9 cellular contexts compared by ENCODE assay signal in the genomic region with DNA sequence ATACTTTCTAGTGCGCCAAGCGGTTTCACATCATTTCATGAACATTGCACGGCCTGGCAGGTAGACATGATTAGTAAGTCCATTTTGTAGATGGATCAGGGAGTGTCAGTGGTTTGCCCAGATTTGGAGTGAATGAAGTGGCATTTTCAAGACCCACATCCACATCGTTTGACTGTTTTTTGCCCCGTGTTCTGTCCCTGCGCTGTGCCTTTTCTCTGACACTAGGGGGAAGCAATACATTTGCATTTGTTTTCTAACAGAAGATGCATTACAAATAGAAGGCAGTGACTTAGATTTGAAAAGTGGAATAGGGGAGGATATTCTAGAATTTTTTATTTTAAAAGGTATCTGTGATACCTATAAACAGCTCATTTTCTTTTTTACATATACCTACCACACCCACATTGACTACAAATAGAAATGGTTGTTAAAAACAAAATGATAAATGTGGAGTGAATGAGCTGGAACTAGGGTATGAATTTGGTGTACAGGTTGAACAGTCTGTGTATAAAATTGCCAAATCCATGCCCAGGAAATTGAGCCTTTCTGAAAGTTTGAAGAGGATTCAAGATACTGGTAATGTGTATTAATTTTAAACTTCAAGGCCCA.
A peak's percentile ranks its signal among the peaks of the same experiment; 100 is the strongest.
DNase-seq lines count a peak whose midpoint lies in the region; ATAC-seq, FAIRE-seq and TF ChIP-seq lines count a peak whose summit lies in the region.
"Had no signal": no experiment of that assay in that cellular context is flagged by ENCODE, and none has a peak within 500 bp of the region (broad histone marks: within the 10 kb centered on the region; RNA-seq: fewer than 3 reads in every experiment).

No MANE protein-coding gene starts in this region.

- H3K4me2 ChIP-seq in endothelial cell of umbilical vein (ENCODE audit: insufficient read depth, low read length), result no peak overlapping the region
- H3K4me2 ChIP-seq: BLaER1 had no signal

- H3K27me3 ChIP-seq in HAP-1 (ENCODE audit: low read depth), result no peaks in the 10 kb centered on the region
- no peaks in the 10 kb centered on the region for H3K27me3 ChIP-seq in endothelial cell of umbilical vein (ENCODE audit: control insufficient read depth in 2 of 2, insufficient read depth in 2 of 2, low read length in 2 of 2)
- no peaks in the 10 kb centered on the region for H3K27me3 ChIP-seq in thyroid gland
- H3K27me3 ChIP-seq: BLaER1 had no signal

- in situ Hi-C loops in HAP-1 (cut with MboI; ENCODE audit: low sequenced_read_pairs), result no loop called here

- no peak for ATAC-seq in HG03520 (IDR thresholded peaks at IDR 0.05; ENCODE audit: unreplicated experiment)
- ATAC-seq in GM19324 (IDR thresholded peaks at IDR 0.05; ENCODE audit: low FRiP score, unreplicated experiment), result no peak

- FAIRE-seq in endothelial cell of umbilical vein (lab: Jason Lieb, UNC), result no peak

- no peaks in the 10 kb centered on the region for H3K9me1 ChIP-seq in endothelial cell of umbilical vein (replicated peaks; ENCODE audit: control insufficient read depth, extremely low read depth, insufficient read depth, low read length)

- 57 to 68% methylated on average over 6 of the region's 6 CpGs for WGBS in thyroid gland, 2 donors

- dilution Hi-C loops in endothelial cell of umbilical vein (cut with MboI; ENCODE audit: extremely low pct_ligation_motif_present, low sequenced_read_pairs), result no loop called here

- no peak overlapping the region for H2AFZ ChIP-seq in endothelial cell of umbilical vein (ENCODE audit: low read depth, low read length)

- CTCF ChIA-PET in endothelial cell of umbilical vein (lab: Charles Lee), result interaction anchor here (0.6 to 3.3 kb wide), 14 partner anchors 10 to 844 kb away, joined by 3 to 31 read pairs (median 6); no protein-coding TSS in a partner anchor

- H3K4me1 ChIP-seq in HAP-1 (peaks cover 4% of the 10 kb centered on the region), endothelial cell of umbilical vein (ENCODE audit: control insufficient read depth, extremely low read depth, insufficient read depth, low read length) (no peaks in the 10 kb centered on the region), thyroid gland (no peaks in the 10 kb centered on the region)
- H3K4me1 ChIP-seq: BLaER1 had no signal

- no peaks in the 10 kb centered on the region for H3K79me2 ChIP-seq in endothelial cell of umbilical vein (ENCODE audit: control insufficient read depth, insufficient read depth, low read length)

- BruUV-seq in endothelial cell of umbilical vein (replicated peaks; lab: Mats Ljungman, UMichigan), result no TSS peak

- no peak overlapping the region for H3K9ac ChIP-seq in endothelial cell of umbilical vein (replicated peaks; ENCODE audit: extremely low read depth, insufficient read depth, low read length)
- H3K9ac ChIP-seq: BLaER1 had no signal

- intact Hi-C loops in endothelial cell of umbilical vein (cut with micrococcal nuclease), result no loop called here
- intact Hi-C loops in thyroid gland (cut with DNase I), result no loop called here

- H3K27ac ChIP-seq in endothelial cell of umbilical vein (ENCODE audit: insufficient read depth, low read depth, low read length) (no peak overlapping the region), thyroid gland (no peak overlapping the region)
- H3K27ac ChIP-seq: BLaER1 had no signal

- H3K36me3 ChIP-seq in HAP-1 (replicated peaks) (peaks cover 9% of the 10 kb centered on the region), endothelial cell of umbilical vein (ENCODE audit: control insufficient read depth in 2 of 2, extremely low read depth in 1 of 2, insufficient read depth in 2 of 2, low read length in 2 of 2) (peaks cover 2 to 4% of the 10 kb centered on the region in 2 experiments), thyroid gland (peaks cover 6 to 8% of the 10 kb centered on the region in 2 donors)

- peak; percentile 38 for DNase-seq in NCI-H1105 treated with DMSO at 0.1 percent for 48 hours (lab: John Stamatoyannopoulos, UW)
- DNase-seq in NCI-H1105 (lab: John Stamatoyannopoulos, UW), result no peak
- peak; percentile 24 to 44 for DNase-seq in HAP-1 (ENCODE audit: low spot score in 2 of 2)
- DNase-seq in NCI-H82 (lab: John Stamatoyannopoulos, UW), result peak; percentile 61
- DNase-seq in endothelial cell of umbilical vein (ENCODE audit: low read depth, low spot score), result peak; percentile 43
- DNase-seq in thyroid gland, result no peak

- no peak for TF ChIP-seq POLR2A in endothelial cell of umbilical vein (IDR thresholded peaks at IDR 0.05; ENCODE audit: low read depth, low read length)
- TF ChIP-seq POLR2A in thyroid gland (IDR thresholded peaks at IDR 0.05), result no peak

- TF ChIP-seq CTCF in endothelial cell of umbilical vein (IDR thresholded peaks at IDR 0.05; ENCODE audit: extremely low read depth in 1 of 2, insufficient read depth in 1 of 2, low read depth in 1 of 2, low read length in 2 of 2), result peak; percentile 54 to 62
- peak in 4 of 6 experiments; percentile 19 to 53 (median 46) for TF ChIP-seq CTCF in thyroid gland (IDR thresholded peaks at IDR 0.05)

- H3K9me3 ChIP-seq in HAP-1 (no peaks in the 10 kb centered on the region), endothelial cell of umbilical vein (replicated peaks; ENCODE audit: control insufficient read depth, insufficient read depth, low read length) (no peaks in the 10 kb centered on the region), thyroid gland (no peaks in the 10 kb centered on the region)
- H3K9me3 ChIP-seq: BLaER1 had no signal

- H3K4me3 ChIP-seq in HAP-1 (no peak overlapping the region), endothelial cell of umbilical vein (replicated peaks in 1 of 3; ENCODE audit: insufficient read depth in 1 of 3, low read depth in 1 of 3, low read length in 3 of 3) (no peak overlapping the region), thyroid gland (replicated peaks in 1 of 3) (no peak overlapping the region)
- H3K4me3 ChIP-seq: BLaER1 had no signal

- POLR2A ChIA-PET in endothelial cell of umbilical vein (lab: Charles Lee), result no interaction called here

- H4K20me1 ChIP-seq in endothelial cell of umbilical vein (replicated peaks; ENCODE audit: control insufficient read depth, extremely low read depth, insufficient read depth, low read length), result no peaks in the 10 kb centered on the region
- H4K20me1 ChIP-seq: BLaER1 had no signal

TF ChIP-seq in endothelial cell of umbilical vein, 7 proteins besides CTCF, POLR2A, EP300 and RAD21:
- TF ChIP-seq, protein P1, sequence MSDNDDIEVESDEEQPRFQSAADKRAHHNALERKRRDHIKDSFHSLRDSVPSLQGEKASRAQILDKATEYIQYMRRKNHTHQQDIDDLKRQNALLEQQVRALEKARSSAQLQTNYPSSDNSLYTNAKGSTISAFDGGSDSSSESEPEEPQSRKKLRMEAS (IDR thresholded peaks at IDR 0.05; ENCODE audit: insufficient read depth, insufficient read length), result no peak
- TF ChIP-seq FOS (IDR thresholded peaks at IDR 0.05; ENCODE audit: borderline replicate concordance, insufficient read depth, low read length) (no peak), EZH2 (IDR thresholded peaks at IDR 0.05; ENCODE audit: borderline replicate concordance, low read depth, low read length, severe bottlenecking) (no peak), MYC (IDR thresholded peaks at IDR 0.05; ENCODE audit: low read depth, low read length) (no peak), JUN (IDR thresholded peaks at IDR 0.05; ENCODE audit: borderline replicate concordance, insufficient read depth, insufficient read length, low read depth) (no peak), GATA2 (IDR thresholded peaks at IDR 0.05; ENCODE audit: insufficient read depth, insufficient read length, low read depth, low read length) (no peak), POLR2AphosphoS5 (IDR thresholded peaks at IDR 0.05; ENCODE audit: insufficient read depth, low read depth, low read length) (no peak)

Comparison
In these comparisons a context has a peak if more than half of its experiments do, and no peak if none do; other contexts are left out.
1. DNase-seq: peak in NCI-H1105 treated with DMSO at 0.1 percent for 48 hours (single experiment), HAP-1 (2 of 2), NCI-H82 (single experiment) and endothelial cell of umbilical vein (single experiment); none in NCI-H1105 (single experiment) and thyroid gland (0 of 2).